Comparison of ENCODE assay signal across 8 cellular contexts in the genomic region with DNA sequence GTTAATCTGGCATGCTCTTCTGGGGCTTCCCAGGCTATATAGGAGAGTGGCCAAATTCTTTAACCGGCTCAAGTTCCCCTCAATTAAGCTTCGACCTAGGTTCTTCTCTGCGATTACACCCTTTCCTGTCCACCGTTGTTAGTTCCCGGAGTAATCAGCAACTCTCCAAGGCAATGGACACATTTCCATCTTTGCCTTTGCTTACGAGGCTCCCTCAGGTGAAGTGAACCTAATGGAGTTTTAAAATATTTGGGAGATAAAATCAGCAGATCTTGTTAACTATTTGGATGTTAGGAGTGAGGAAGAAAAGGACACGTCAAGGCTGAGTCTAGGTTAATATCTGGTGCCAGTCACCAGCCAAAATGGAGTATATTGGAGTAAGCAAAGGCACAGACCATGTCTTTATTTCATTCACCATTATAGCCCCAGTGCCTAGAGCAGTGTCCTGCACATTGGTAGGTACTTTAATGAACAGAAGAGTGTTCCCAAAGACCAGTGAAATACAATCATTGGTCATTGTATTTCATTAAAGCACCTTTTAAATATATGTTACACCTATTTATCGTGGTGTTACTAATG. TPM values are rescaled to one million over a fixed set of nuclear protein-coding genes. Genes with fewer than 3 reads are reported as not detected.
DNase-seq lines count a peak whose midpoint lies in the region; ATAC-seq, FAIRE-seq and TF ChIP-seq lines count a peak whose summit lies in the region.

No MANE protein-coding gene starts in this region.

- peaks cover 18% of the 10 kb centered on the region for H3K36me3 Mint-ChIP-seq in activated CD4-positive, alpha-beta memory T cell treated with anti-CD3 and anti-CD28 coated beads, Interleukin-2, amount 10 ng/mL, durations not matched to agents 7 days and 5 days (ENCODE audit: low read depth)

- peak overlapping the region; percentile 96 to 99 for H3K9ac ChIP-seq in kidney (ENCODE audit: low read length in 2 of 2)

- TF ChIP-seq CTCF in 22Rv1 (IDR thresholded peaks at IDR 0.05), result no peak
- TF ChIP-seq CTCF in kidney (IDR thresholded peaks at IDR 0.05; ENCODE audit: borderline replicate concordance, extremely low read depth, insufficient read depth), result no peak
- no peak for TF ChIP-seq CTCF in tibial nerve (IDR thresholded peaks at IDR 0.05)

- 4 to 8% methylated on average over 8 of the region's 8 CpGs for WGBS in tibial nerve, 2 donors

- POLR2A ChIA-PET in activated CD4-positive, alpha-beta memory T cell treated with anti-CD3 and anti-CD28 coated beads, Interleukin-2, amount 10 ng/mL, durations not matched to agents 7 days and 5 days (lab: Charles Lee), result interaction anchor here (0.7 to 4.4 kb wide), 7 partner anchors 10 to 1836 kb away, joined by 3 to 55 read pairs (median 3); partner anchors contain the start of gene BTF3

- peaks cover 39% of the 10 kb centered on the region for H3K4me1 Mint-ChIP-seq in activated CD4-positive, alpha-beta memory T cell treated with anti-CD3 and anti-CD28 coated beads, Interleukin-2, amount 10 ng/mL, durations not matched to agents 7 days and 5 days

- TF ChIP-seq EP300 in tibial nerve (IDR thresholded peaks at IDR 0.05), result no peak

- DNase-seq in activated CD4-positive, alpha-beta memory T cell treated with anti-CD3 and anti-CD28 coated beads, Interleukin-2, amount 10 ng/mL, durations not matched to agents 7 days and 5 days, result no peak
- no peak for DNase-seq in kidney
- no peak for DNase-seq in tibial nerve (ENCODE audit: low spot score in 2 of 2)
- DNase-seq in NCI-H1092 (lab: John Stamatoyannopoulos, UW), result no peak
- no peak for DNase-seq in DMS153 treated with DMSO at 0.1 percent for 48 hours (lab: John Stamatoyannopoulos, UW; ENCODE audit: unreplicated experiment)
- no peak for DNase-seq in T1000 (lab: John Stamatoyannopoulos, UW)

- no peaks in the 10 kb centered on the region for H3K27me3 ChIP-seq in tibial nerve

- FAIRE-seq in kidney (lab: Jason Lieb, UNC), result no peak

- H3K27ac ChIP-seq in 22Rv1 (peak overlapping the region; percentile 68), kidney (ENCODE audit: low read depth in 2 of 2, low read length in 2 of 2) (peak overlapping the region; percentile 89), tibial nerve (peak overlapping the region; percentile 72 to 99 (median 97))

- peak overlapping the region; percentile 91 for H3K4me3 Mint-ChIP-seq in activated CD4-positive, alpha-beta memory T cell treated with anti-CD3 and anti-CD28 coated beads, Interleukin-2, amount 10 ng/mL, durations not matched to agents 7 days and 5 days

- TF ChIP-seq POLR2A in tibial nerve (IDR thresholded peaks at IDR 0.05), result no peak

- H3K4me1 ChIP-seq in kidney (ENCODE audit: control insufficient read depth in 1 of 2, insufficient read depth in 1 of 2, low read depth in 1 of 2, low read length in 2 of 2) (peaks cover 9 to 16% of the 10 kb centered on the region in 2 donors), tibial nerve (peaks cover 0 to 36% (median 24%) of the 10 kb centered on the region in 4 donors)

- H3K4me3 ChIP-seq in kidney (ENCODE audit: low read length in 2 of 2) (peak overlapping the region; percentile 99 to 100), tibial nerve (peak overlapping the region; percentile 53 to 91 (median 79))

- no peaks in the 10 kb centered on the region for H3K9me3 Mint-ChIP-seq in activated CD4-positive, alpha-beta memory T cell treated with anti-CD3 and anti-CD28 coated beads, Interleukin-2, amount 10 ng/mL, durations not matched to agents 7 days and 5 days

- H3K36me3 ChIP-seq in kidney (ENCODE audit: control insufficient read depth in 1 of 2, insufficient read depth in 2 of 2, low read length in 2 of 2), result peaks cover under 1 to 10% of the 10 kb centered on the region in 2 donors
- H3K36me3 ChIP-seq in tibial nerve, result peaks cover 0 to 37% (median 0%) of the 10 kb centered on the region in 3 donors

- CTCF ChIA-PET in activated CD4-positive, alpha-beta memory T cell treated with anti-CD3 and anti-CD28 coated beads, Interleukin-2, amount 10 ng/mL, durations not matched to agents 7 days and 5 days (lab: Charles Lee), result interaction anchor here (0.7 to 2.2 kb wide), 3 partner anchors 25 to 395 kb away, joined by 3 to 10 read pairs (median 3); no protein-coding TSS in a partner anchor

- intact Hi-C loops in kidney (cut with DNase I), result no loop called here

- peak overlapping the region; percentile 95 for H3K27ac Mint-ChIP-seq in activated CD4-positive, alpha-beta memory T cell treated with anti-CD3 and anti-CD28 coated beads, Interleukin-2, amount 10 ng/mL, durations not matched to agents 7 days and 5 days

- H3K9me3 ChIP-seq in kidney (ENCODE audit: control insufficient read depth in 1 of 2, low read length in 2 of 2), result no peaks in the 10 kb centered on the region
- no peaks in the 10 kb centered on the region for H3K9me3 ChIP-seq in tibial nerve

- peak; percentile 0 for ATAC-seq in GM21528 (IDR thresholded peaks at IDR 0.05; ENCODE audit: low FRiP score, unreplicated experiment)

- no peaks in the 10 kb centered on the region for H3K27me3 Mint-ChIP-seq in activated CD4-positive, alpha-beta memory T cell treated with anti-CD3 and anti-CD28 coated beads, Interleukin-2, amount 10 ng/mL, durations not matched to agents 7 days and 5 days

RNA-seq across cellular contexts. Expression of gene UTP15, which starts 0.5 kb away (rescaled TPM):
- 10 to 100 TPM; 15.1 to 15.4 TPM for total RNA-seq in activated CD4-positive, alpha-beta memory T cell treated with anti-CD3 and anti-CD28 coated beads, Interleukin-2, amount 10 ng/mL, durations not matched to agents 7 days and 5 days
- total RNA-seq in kidney (16.4 TPM), tibial nerve (10 to 100 TPM in 3 of 4 donors, 1 to 10 TPM in 1; 8.4 to 30.6 (median 18.6) TPM)
- polyA plus RNA-seq in kidney (ENCODE audit: insufficient read depth, low read depth, low replicate concordance), result 4.5 TPM

RNA-seq across cellular contexts. Expression of gene ANKRA2, which starts 0.6 kb away (rescaled TPM):
- 10 to 100 TPM; 23.9 to 27.1 TPM for total RNA-seq in activated CD4-positive, alpha-beta memory T cell treated with anti-CD3 and anti-CD28 coated beads, Interleukin-2, amount 10 ng/mL, durations not matched to agents 7 days and 5 days
- total RNA-seq in kidney, result 22.3 TPM
- 8.4 TPM for polyA plus RNA-seq in kidney (ENCODE audit: insufficient read depth, low read depth, low replicate concordance)
- 10 to 100 TPM; 24.3 to 46.7 (median 33.5) TPM for total RNA-seq in tibial nerve

RNA-seq across cellular contexts. Expression of gene ARHGEF28, which starts 59.9 kb away (rescaled TPM):
- not detected for total RNA-seq in activated CD4-positive, alpha-beta memory T cell treated with anti-CD3 and anti-CD28 coated beads, Interleukin-2, amount 10 ng/mL, durations not matched to agents 7 days and 5 days
- total RNA-seq in kidney (66.3 TPM), tibial nerve (10 to 100 TPM; 66.0 to 83.9 (median 72.5) TPM)
- polyA plus RNA-seq in kidney (ENCODE audit: insufficient read depth, low read depth, low replicate concordance), result 21.9 TPM

Comparison
In these comparisons a context has a peak if more than half of its experiments do, and no peak if none do; other contexts are left out.
1. RNA of gene ARHGEF28, which starts 59.9 kb away (total RNA-seq): 66.0 to 83.9 TPM in tibial nerve and 66.3 TPM in kidney (single experiment); not detected in activated CD4-positive, alpha-beta memory T cell treated with anti-CD3 and anti-CD28 coated beads, Interleukin-2, amount 10 ng/mL, durations not matched to agents 7 days and 5 days; every median in the first group is over 10 times any median in the second.
2. Peak in every context shown above with its lines, with median percentiles within 50 percentile points of each other: H3K27ac ChIP-seq.